ENCODE assay signal across 8 cellular contexts in genomic region chr14:21846902-21847301, GRCh38.
DNase-seq lines count a peak whose midpoint lies in the region; ATAC-seq and TF ChIP-seq lines count a peak whose summit lies in the region.
"Not testable (repeated sequence)": the region's sequence is repeated elsewhere in the genome, so short reads cannot be mapped to it uniquely, and the experiment has no call there.

No MANE protein-coding gene starts in this region.

- H3K27ac ChIP-seq in CD8-positive, alpha-beta memory T cell (ENCODE audit: low read depth, low read length) = peak overlapping the region; percentile 13
- H3K27ac ChIP-seq in OCI-LY3 (ENCODE audit: low read length) = not testable (repeated sequence)
- peak overlapping the region; percentile 42 for H3K27ac ChIP-seq in effector memory CD4-positive, alpha-beta T cell (ENCODE audit: insufficient read depth, low read length, poor library complexity, severe bottlenecking)

- not testable (repeated sequence) for H4K20me1 ChIP-seq in OCI-LY3 (ENCODE audit: insufficient read depth, low read length)

- H3K27me3 Mint-ChIP-seq in CD8-positive, alpha-beta memory T cell = peaks cover 11 to 41% of the 10 kb centered on the region in 2 donors
- peaks cover 44% of the 10 kb centered on the region for H3K27me3 Mint-ChIP-seq in activated CD4-positive, alpha-beta T cell treated with anti-CD3 and anti-CD28 coated beads, Interleukin-2, amount 10 ng/mL, durations not matched to agents 24 days and 14 days
- H3K27me3 Mint-ChIP-seq in activated T-cell treated with anti-CD3 and anti-CD28 coated beads, Interleukin-2, amount 50 U/mL, for 24 hours = peaks cover 32% of the 10 kb centered on the region
- H3K27me3 Mint-ChIP-seq in activated naive CD4-positive, alpha-beta T cell treated with anti-CD3 and anti-CD28 coated beads for 36 hours (ENCODE audit: low read depth) = peaks cover 15% of the 10 kb centered on the region
- H3K27me3 Mint-ChIP-seq in natural killer cell treated with Interleukin-12 subunit alpha and Interleukin-12 subunit beta and Interleukin-15 and Interleukin-18, amount 100 ng/mL, for 72 hours = peaks cover 37 to 60% of the 10 kb centered on the region in 2 donors
- H3K27me3 Mint-ChIP-seq in stimulated activated naive CD8-positive, alpha-beta T cell treated with anti-CD3 and anti-CD28 coated beads, Interleukin-15, Interleukin-2, amounts not matched to agents 100 ng/mL and 50 ng/mL, for 24 hours = peaks cover 41% of the 10 kb centered on the region

- H3K27me3 ChIP-seq in CD8-positive, alpha-beta memory T cell (ENCODE audit: insufficient read depth, low read length, poor library complexity, severe bottlenecking); effector memory CD4-positive, alpha-beta T cell (replicated peaks; ENCODE audit: control insufficient read depth, insufficient read depth, low read length, poor library complexity, severe bottlenecking): not testable (repeated sequence)
- H3K27me3 ChIP-seq in OCI-LY3 (ENCODE audit: low read depth, low read length) = peaks cover 39% of the 10 kb centered on the region

- H3K36me3 ChIP-seq in CD8-positive, alpha-beta memory T cell (ENCODE audit: insufficient read depth, low read length); OCI-LY3 (replicated peaks; ENCODE audit: low read depth, low read length); effector memory CD4-positive, alpha-beta T cell (ENCODE audit: control insufficient read depth, insufficient read depth, low read length): not testable (repeated sequence)

- peak overlapping the region; percentile 64 to 92 (median 80) for H3K27ac Mint-ChIP-seq in CD8-positive, alpha-beta memory T cell
- H3K27ac Mint-ChIP-seq in activated CD4-positive, alpha-beta T cell treated with anti-CD3 and anti-CD28 coated beads, Interleukin-2, amount 10 ng/mL, durations not matched to agents 24 days and 14 days = peak overlapping the region; percentile 91
- H3K27ac Mint-ChIP-seq in activated T-cell treated with anti-CD3 and anti-CD28 coated beads, Interleukin-2, amount 50 U/mL, for 24 hours = peak overlapping the region; percentile 94
- H3K27ac Mint-ChIP-seq in activated naive CD4-positive, alpha-beta T cell treated with anti-CD3 and anti-CD28 coated beads for 36 hours = peak overlapping the region; percentile 86
- H3K27ac Mint-ChIP-seq in natural killer cell treated with Interleukin-12 subunit alpha and Interleukin-12 subunit beta and Interleukin-15 and Interleukin-18, amount 100 ng/mL, for 72 hours = not testable (repeated sequence)
- peak overlapping the region; percentile 83 for H3K27ac Mint-ChIP-seq in stimulated activated naive CD8-positive, alpha-beta T cell treated with anti-CD3 and anti-CD28 coated beads, Interleukin-15, Interleukin-2, amounts not matched to agents 100 ng/mL and 50 ng/mL, for 24 hours

- peak in 1 of 5 donors; percentile 59 for DNase-seq in CD8-positive, alpha-beta memory T cell
- peak; percentile 76 for DNase-seq in activated CD4-positive, alpha-beta T cell treated with anti-CD3 and anti-CD28 coated beads, Interleukin-2, amount 10 ng/mL, durations not matched to agents 24 days and 14 days
- peak; percentile 39 for DNase-seq in activated T-cell treated with anti-CD3 and anti-CD28 coated beads, Interleukin-2, amount 50 U/mL, for 24 hours
- peak; percentile 33 for DNase-seq in activated naive CD4-positive, alpha-beta T cell treated with anti-CD3 and anti-CD28 coated beads for 36 hours
- DNase-seq in effector memory CD4-positive, alpha-beta T cell; natural killer cell treated with Interleukin-12 subunit alpha and Interleukin-12 subunit beta and Interleukin-15 and Interleukin-18, amount 100 ng/mL, for 72 hours (ENCODE audit: low spot score): not testable (repeated sequence)

- peak overlapping the region; percentile 94 for H3K4me2 ChIP-seq in OCI-LY3 (ENCODE audit: low read length)

- H3K4me3 ChIP-seq in CD8-positive, alpha-beta memory T cell (ENCODE audit: low read length) = peak overlapping the region; percentile 51
- peak overlapping the region; percentile 72 for H3K4me3 ChIP-seq in OCI-LY3 (ENCODE audit: low read length)
- H3K4me3 ChIP-seq in effector memory CD4-positive, alpha-beta T cell (ENCODE audit: insufficient read depth, low read depth, low read length, poor library complexity, severe bottlenecking) = peak overlapping the region; percentile 49

- H3K9ac ChIP-seq in OCI-LY3 (ENCODE audit: low read length) = not testable (repeated sequence)

- not testable (repeated sequence) for H3K36me3 Mint-ChIP-seq in CD8-positive, alpha-beta memory T cell; activated CD4-positive, alpha-beta T cell treated with anti-CD3 and anti-CD28 coated beads, Interleukin-2, amount 10 ng/mL, durations not matched to agents 24 days and 14 days (ENCODE audit: low read depth); activated T-cell treated with anti-CD3 and anti-CD28 coated beads, Interleukin-2, amount 50 U/mL, for 24 hours (ENCODE audit: low read depth); natural killer cell treated with Interleukin-12 subunit alpha and Interleukin-12 subunit beta and Interleukin-15 and Interleukin-18, amount 100 ng/mL, for 72 hours; stimulated activated naive CD8-positive, alpha-beta T cell treated with anti-CD3 and anti-CD28 coated beads, Interleukin-15, Interleukin-2, amounts not matched to agents 100 ng/mL and 50 ng/mL, for 24 hours (ENCODE audit: low read depth)
- peaks cover 16% of the 10 kb centered on the region for H3K36me3 Mint-ChIP-seq in activated naive CD4-positive, alpha-beta T cell treated with anti-CD3 and anti-CD28 coated beads for 36 hours (ENCODE audit: low read depth)

- CTCF ChIA-PET in CD8-positive, alpha-beta memory T cell (lab: Charles Lee) = interaction anchor here (0.6 to 1.8 kb wide), 5 partner anchors 12 to 715 kb away, joined by 3 to 7 read pairs (median 3); no protein-coding TSS in a partner anchor
- CTCF ChIA-PET in activated naive CD4-positive, alpha-beta T cell treated with anti-CD3 and anti-CD28 coated beads for 36 hours (lab: Charles Lee) = interaction anchor here (0.6 to 5.3 kb wide), 13 partner anchors 10 to 723 kb away, joined by 3 to 32 read pairs (median 4); no protein-coding TSS in a partner anchor

- ATAC-seq in natural killer cell treated with Interleukin-12 subunit alpha and Interleukin-12 subunit beta and Interleukin-15 and Interleukin-18, amount 100 ng/mL, for 72 hours = not testable (repeated sequence)

- H3K9me3 Mint-ChIP-seq in CD8-positive, alpha-beta memory T cell; activated CD4-positive, alpha-beta T cell treated with anti-CD3 and anti-CD28 coated beads, Interleukin-2, amount 10 ng/mL, durations not matched to agents 24 days and 14 days; activated T-cell treated with anti-CD3 and anti-CD28 coated beads, Interleukin-2, amount 50 U/mL, for 24 hours; activated naive CD4-positive, alpha-beta T cell treated with anti-CD3 and anti-CD28 coated beads for 36 hours; natural killer cell treated with Interleukin-12 subunit alpha and Interleukin-12 subunit beta and Interleukin-15 and Interleukin-18, amount 100 ng/mL, for 72 hours; stimulated activated naive CD8-positive, alpha-beta T cell treated with anti-CD3 and anti-CD28 coated beads, Interleukin-15, Interleukin-2, amounts not matched to agents 100 ng/mL and 50 ng/mL, for 24 hours: not testable (repeated sequence)

- intact Hi-C loops in activated CD4-positive, alpha-beta T cell treated with anti-CD3 and anti-CD28 coated beads, Interleukin-2, amount 10 ng/mL, durations not matched to agents 24 days and 14 days (cut with micrococcal nuclease) = loop anchor here (5.0 kb wide), 1 partner anchor 710 kb away; no protein-coding TSS in a partner anchor
- intact Hi-C loops in activated naive CD4-positive, alpha-beta T cell treated with anti-CD3 and anti-CD28 coated beads for 36 hours (cut with micrococcal nuclease) = loop anchor here (1.0 to 5.0 kb wide), 3 partner anchors 14 to 709 kb away; no protein-coding TSS in a partner anchor

- peak overlapping the region; percentile 82 to 96 (median 88) for H3K4me3 Mint-ChIP-seq in CD8-positive, alpha-beta memory T cell
- H3K4me3 Mint-ChIP-seq in activated CD4-positive, alpha-beta T cell treated with anti-CD3 and anti-CD28 coated beads, Interleukin-2, amount 10 ng/mL, durations not matched to agents 24 days and 14 days = peak overlapping the region; percentile 80
- peak overlapping the region; percentile 82 for H3K4me3 Mint-ChIP-seq in activated T-cell treated with anti-CD3 and anti-CD28 coated beads, Interleukin-2, amount 50 U/mL, for 24 hours
- peak overlapping the region; percentile 88 for H3K4me3 Mint-ChIP-seq in activated naive CD4-positive, alpha-beta T cell treated with anti-CD3 and anti-CD28 coated beads for 36 hours
- peak overlapping the region; percentile 13 for H3K4me3 Mint-ChIP-seq in natural killer cell treated with Interleukin-12 subunit alpha and Interleukin-12 subunit beta and Interleukin-15 and Interleukin-18, amount 100 ng/mL, for 72 hours
- H3K4me3 Mint-ChIP-seq in stimulated activated naive CD8-positive, alpha-beta T cell treated with anti-CD3 and anti-CD28 coated beads, Interleukin-15, Interleukin-2, amounts not matched to agents 100 ng/mL and 50 ng/mL, for 24 hours = peak overlapping the region; percentile 85

- not testable (repeated sequence) for TF ChIP-seq CTCF in OCI-LY3 (IDR thresholded peaks at IDR 0.05; ENCODE audit: low read depth, low read length)

- H3K9me3 ChIP-seq in CD8-positive, alpha-beta memory T cell (ENCODE audit: low read length); OCI-LY3 (ENCODE audit: insufficient read depth, low read length); effector memory CD4-positive, alpha-beta T cell (ENCODE audit: control insufficient read depth, low read length): not testable (repeated sequence)

- H3K79me2 ChIP-seq in OCI-LY3 (ENCODE audit: low read length) = not testable (repeated sequence)

- peaks cover 6 to 13% (median 9%) of the 10 kb centered on the region in 3 donors for H3K4me1 Mint-ChIP-seq in CD8-positive, alpha-beta memory T cell
- H3K4me1 Mint-ChIP-seq in activated CD4-positive, alpha-beta T cell treated with anti-CD3 and anti-CD28 coated beads, Interleukin-2, amount 10 ng/mL, durations not matched to agents 24 days and 14 days = peaks cover 20% of the 10 kb centered on the region
- H3K4me1 Mint-ChIP-seq in activated T-cell treated with anti-CD3 and anti-CD28 coated beads, Interleukin-2, amount 50 U/mL, for 24 hours (ENCODE audit: low read depth) = peaks cover 14% of the 10 kb centered on the region
- peaks cover 15% of the 10 kb centered on the region for H3K4me1 Mint-ChIP-seq in activated naive CD4-positive, alpha-beta T cell treated with anti-CD3 and anti-CD28 coated beads for 36 hours (ENCODE audit: low read depth)
- H3K4me1 Mint-ChIP-seq in natural killer cell treated with Interleukin-12 subunit alpha and Interleukin-12 subunit beta and Interleukin-15 and Interleukin-18, amount 100 ng/mL, for 72 hours (ENCODE audit: low read depth in 2 of 2) = peaks cover 7 to 13% of the 10 kb centered on the region in 2 donors
- H3K4me1 Mint-ChIP-seq in stimulated activated naive CD8-positive, alpha-beta T cell treated with anti-CD3 and anti-CD28 coated beads, Interleukin-15, Interleukin-2, amounts not matched to agents 100 ng/mL and 50 ng/mL, for 24 hours (ENCODE audit: low read depth) = not testable (repeated sequence)

- H3K4me1 ChIP-seq in CD8-positive, alpha-beta memory T cell (ENCODE audit: insufficient read depth, low read length); effector memory CD4-positive, alpha-beta T cell (ENCODE audit: control insufficient read depth, insufficient read depth, low read length, poor library complexity, severe bottlenecking): not testable (repeated sequence)
- H3K4me1 ChIP-seq in OCI-LY3 (ENCODE audit: low read length) = peaks cover 11% of the 10 kb centered on the region

- POLR2A ChIA-PET in CD8-positive, alpha-beta memory T cell (lab: Charles Lee) = not testable (repeated sequence)

- peak overlapping the region; percentile 77 for H2AFZ ChIP-seq in OCI-LY3 (ENCODE audit: low read depth, low read length)

Comparison
In these comparisons a context has a peak if more than half of its experiments do, and no peak if none do; other contexts are left out.
1. H3K4me3 Mint-ChIP-seq: peak in every context shown above with its lines; median percentile 88 in CD8-positive, alpha-beta memory T cell; 88 in activated naive CD4-positive, alpha-beta T cell treated with anti-CD3 and anti-CD28 coated beads for 36 hours; 85 in stimulated activated naive CD8-positive, alpha-beta T cell treated with anti-CD3 and anti-CD28 coated beads, Interleukin-15, Interleukin-2, amounts not matched to agents 100 ng/mL and 50 ng/mL, for 24 hours; 82 in activated T-cell treated with anti-CD3 and anti-CD28 coated beads, Interleukin-2, amount 50 U/mL, for 24 hours; 80 in activated CD4-positive, alpha-beta T cell treated with anti-CD3 and anti-CD28 coated beads, Interleukin-2, amount 10 ng/mL, durations not matched to agents 24 days and 14 days; 13 in natural killer cell treated with Interleukin-12 subunit alpha and Interleukin-12 subunit beta and Interleukin-15 and Interleukin-18, amount 100 ng/mL, for 72 hours.